10 cellular contexts compared by ENCODE assay signal in genomic region chr1:39269349-39269748, GRCh38.
A peak's percentile ranks its signal among the peaks of the same experiment; 100 is the strongest.
DNase-seq lines count a peak whose midpoint lies in the region; ATAC-seq, FAIRE-seq and TF ChIP-seq lines count a peak whose summit lies in the region.
"Had no signal": no experiment of that assay in that cellular context is flagged by ENCODE, and none has a peak within 500 bp of the region (broad histone marks: within the 10 kb centered on the region; RNA-seq: fewer than 3 reads in every experiment).

No MANE protein-coding gene starts in this region.

- CTCF ChIA-PET in activated CD4-positive, alpha-beta memory T cell treated with anti-CD3 and anti-CD28 coated beads, Interleukin-2, amount 10 ng/mL, durations not matched to agents 7 days and 5 days (lab: Charles Lee) = interaction anchor here (0.5 to 5.6 kb wide), 2 partner anchors 78 to 147 kb away, joined by 3 to 40 read pairs; no protein-coding TSS in a partner anchor

- H4K20me1 ChIP-seq in keratinocyte (ENCODE audit: control insufficient read depth, extremely low read depth, insufficient read depth, low read length) = no peaks in the 10 kb centered on the region

- H3K27ac ChIP-seq in keratinocyte (ENCODE audit: control insufficient read depth, insufficient read depth, low read length) (peak overlapping the region; percentile 82), tibial artery (peak overlapping the region; percentile 75 to 77)

- FAIRE-seq in keratinocyte (lab: Jason Lieb, UNC) = no peak

- DNase-seq in activated CD4-positive, alpha-beta T cell treated with anti-CD3 and anti-CD28 coated beads, Interleukin-2, amount 10 ng/mL, durations not matched to agents 24 days and 14 days = no peak
- DNase-seq in activated CD4-positive, alpha-beta T cell treated with anti-CD3 and anti-CD28 coated beads, Interleukin-2, amount 50 U/mL, for 48 hours = no peak
- no peak for DNase-seq in activated CD4-positive, alpha-beta memory T cell treated with anti-CD3 and anti-CD28 coated beads, Interleukin-2, amount 10 ng/mL, durations not matched to agents 7 days and 5 days
- DNase-seq in keratinocyte (ENCODE audit: low read depth, low spot score) (no peak), tibial artery (no peak), germinal center (ENCODE audit: low spot score) (no peak), GM20000 (ENCODE audit: low spot score) (no peak)
- DNase-seq: CD8-positive, alpha-beta T cell had no signal

- TF ChIP-seq CTCF in keratinocyte (optimal IDR thresholded peaks at IDR 0.05 in 1 of 3, IDR thresholded peaks at IDR 0.05 in 1 of 3, conservative IDR thresholded peaks at IDR 0.05 in 1 of 3; ENCODE audit: extremely low read depth in 1 of 3, insufficient read depth in 2 of 3, low read length in 3 of 3) (no peak), tibial artery (IDR thresholded peaks at IDR 0.05) (no peak), GM20000 (IDR thresholded peaks at IDR 0.05; ENCODE audit: extremely low read depth, missing control alignments) (no peak)

- H3K9me1 ChIP-seq in keratinocyte (ENCODE audit: control insufficient read depth, extremely low read depth, insufficient read depth, low read length) = peaks cover 5% of the 10 kb centered on the region

- peaks cover 52% of the 10 kb centered on the region for H3K4me1 Mint-ChIP-seq in activated CD4-positive, alpha-beta T cell treated with anti-CD3 and anti-CD28 coated beads, Interleukin-2, amount 10 ng/mL, durations not matched to agents 24 days and 14 days
- H3K4me1 Mint-ChIP-seq in activated CD4-positive, alpha-beta memory T cell treated with anti-CD3 and anti-CD28 coated beads, Interleukin-2, amount 10 ng/mL, durations not matched to agents 7 days and 5 days = peaks cover 72% of the 10 kb centered on the region

- H3K9me3 ChIP-seq in keratinocyte (ENCODE audit: control insufficient read depth, low read depth, low read length) (no peaks in the 10 kb centered on the region), tibial artery (no peaks in the 10 kb centered on the region)

- H3K27me3 ChIP-seq in keratinocyte (ENCODE audit: control insufficient read depth, extremely low read depth, insufficient read depth, low read length) (no peaks in the 10 kb centered on the region), tibial artery (no peaks in the 10 kb centered on the region)

- ATAC-seq in SK-N-SH treated with all-trans-retinoic acid at 6 μM for 48 hours = no peak
- ATAC-seq: CD8-positive, alpha-beta T cell had no signal

- H3K79me2 ChIP-seq in keratinocyte (ENCODE audit: control insufficient read depth, insufficient read depth, low read length) = peaks cover 88% of the 10 kb centered on the region

- POLR2A ChIA-PET in activated CD4-positive, alpha-beta memory T cell treated with anti-CD3 and anti-CD28 coated beads, Interleukin-2, amount 10 ng/mL, durations not matched to agents 7 days and 5 days (lab: Charles Lee) = interaction anchor here (0.9 to 1.1 kb wide), 2 partner anchors 64 to 84 kb away, joined by 3 to 6 read pairs; partner anchors contain the start of gene MACF1

- H3K36me3 Mint-ChIP-seq in activated CD4-positive, alpha-beta T cell treated with anti-CD3 and anti-CD28 coated beads, Interleukin-2, amount 10 ng/mL, durations not matched to agents 24 days and 14 days (ENCODE audit: low read depth) = peaks cover 16% of the 10 kb centered on the region
- peaks cover 31% of the 10 kb centered on the region for H3K36me3 Mint-ChIP-seq in activated CD4-positive, alpha-beta memory T cell treated with anti-CD3 and anti-CD28 coated beads, Interleukin-2, amount 10 ng/mL, durations not matched to agents 7 days and 5 days (ENCODE audit: low read depth)
- H3K36me3 Mint-ChIP-seq: activated naive CD8-positive, alpha-beta T cell had no signal

- H3K4me3 ChIP-seq in keratinocyte (ENCODE audit: control insufficient read depth in 2 of 3, extremely low read depth in 1 of 3, insufficient read depth in 2 of 3, low read depth in 1 of 3, low read length in 3 of 3) = no peak overlapping the region
- peak overlapping the region; percentile 44 to 53 for H3K4me3 ChIP-seq in tibial artery

- intact Hi-C loops in activated CD4-positive, alpha-beta T cell treated with anti-CD3 and anti-CD28 coated beads, Interleukin-2, amount 10 ng/mL, durations not matched to agents 24 days and 14 days (cut with micrococcal nuclease) = no loop called here
- intact Hi-C loops in tibial artery (cut with DNase I; ENCODE audit: low total_unique reads) = loop anchor here (10.0 kb wide), 1 partner anchor 145 kb away; no protein-coding TSS in a partner anchor

- no peak overlapping the region for H2AFZ ChIP-seq in keratinocyte (ENCODE audit: control insufficient read depth, low read length)

- H3K27ac Mint-ChIP-seq in activated CD4-positive, alpha-beta T cell treated with anti-CD3 and anti-CD28 coated beads, Interleukin-2, amount 10 ng/mL, durations not matched to agents 24 days and 14 days = peak overlapping the region; percentile 87
- peak overlapping the region; percentile 6 for H3K27ac Mint-ChIP-seq in activated CD4-positive, alpha-beta memory T cell treated with anti-CD3 and anti-CD28 coated beads, Interleukin-2, amount 10 ng/mL, durations not matched to agents 7 days and 5 days

- H3K4me2 ChIP-seq in keratinocyte (ENCODE audit: control insufficient read depth, extremely low read depth, insufficient read depth, low read depth, low read length) = peak overlapping the region; percentile 95

- H3K4me3 Mint-ChIP-seq in activated CD4-positive, alpha-beta T cell treated with anti-CD3 and anti-CD28 coated beads, Interleukin-2, amount 10 ng/mL, durations not matched to agents 24 days and 14 days = no peak overlapping the region
- H3K4me3 Mint-ChIP-seq in activated CD4-positive, alpha-beta memory T cell treated with anti-CD3 and anti-CD28 coated beads, Interleukin-2, amount 10 ng/mL, durations not matched to agents 7 days and 5 days = no peak overlapping the region
- H3K4me3 Mint-ChIP-seq: activated naive CD8-positive, alpha-beta T cell; CD8-positive, alpha-beta T cell had no signal

- peak overlapping the region; percentile 75 for H3K9ac ChIP-seq in keratinocyte (ENCODE audit: control insufficient read depth, extremely low read depth, insufficient read depth, low read length)

- dilution Hi-C loops in keratinocyte (cut with MboI; ENCODE audit: extremely low pct_ligation_motif_present, low sequenced_read_pairs) = no loop called here

- H3K27me3 Mint-ChIP-seq in activated CD4-positive, alpha-beta T cell treated with anti-CD3 and anti-CD28 coated beads, Interleukin-2, amount 10 ng/mL, durations not matched to agents 24 days and 14 days = no peaks in the 10 kb centered on the region
- H3K27me3 Mint-ChIP-seq in activated CD4-positive, alpha-beta memory T cell treated with anti-CD3 and anti-CD28 coated beads, Interleukin-2, amount 10 ng/mL, durations not matched to agents 7 days and 5 days = no peaks in the 10 kb centered on the region
- H3K27me3 Mint-ChIP-seq: activated naive CD8-positive, alpha-beta T cell had no signal

- H3K36me3 ChIP-seq in keratinocyte (ENCODE audit: control insufficient read depth in 2 of 2, extremely low read depth in 1 of 2, insufficient read depth in 2 of 2, low read length in 2 of 2) (peaks cover 8 to 13% of the 10 kb centered on the region in 2 experiments), tibial artery (no peaks in the 10 kb centered on the region)

- peaks cover 40% of the 10 kb centered on the region for H3K4me1 ChIP-seq in keratinocyte (ENCODE audit: control insufficient read depth, extremely low read depth, insufficient read depth, low read length)
- H3K4me1 ChIP-seq in tibial artery = peaks cover 0 to 82% (median 51%) of the 10 kb centered on the region in 4 donors

- no peaks in the 10 kb centered on the region for H3K9me3 Mint-ChIP-seq in activated CD4-positive, alpha-beta T cell treated with anti-CD3 and anti-CD28 coated beads, Interleukin-2, amount 10 ng/mL, durations not matched to agents 24 days and 14 days
- H3K9me3 Mint-ChIP-seq in activated CD4-positive, alpha-beta memory T cell treated with anti-CD3 and anti-CD28 coated beads, Interleukin-2, amount 10 ng/mL, durations not matched to agents 7 days and 5 days = no peaks in the 10 kb centered on the region
- H3K9me3 Mint-ChIP-seq: CD8-positive, alpha-beta T cell had no signal

TF ChIP-seq in SK-N-SH treated with all-trans-retinoic acid at 6 μM for 48 hours, 23 proteins besides CTCF, POLR2A, EP300 and RAD21:
- TF ChIP-seq, protein P1, sequence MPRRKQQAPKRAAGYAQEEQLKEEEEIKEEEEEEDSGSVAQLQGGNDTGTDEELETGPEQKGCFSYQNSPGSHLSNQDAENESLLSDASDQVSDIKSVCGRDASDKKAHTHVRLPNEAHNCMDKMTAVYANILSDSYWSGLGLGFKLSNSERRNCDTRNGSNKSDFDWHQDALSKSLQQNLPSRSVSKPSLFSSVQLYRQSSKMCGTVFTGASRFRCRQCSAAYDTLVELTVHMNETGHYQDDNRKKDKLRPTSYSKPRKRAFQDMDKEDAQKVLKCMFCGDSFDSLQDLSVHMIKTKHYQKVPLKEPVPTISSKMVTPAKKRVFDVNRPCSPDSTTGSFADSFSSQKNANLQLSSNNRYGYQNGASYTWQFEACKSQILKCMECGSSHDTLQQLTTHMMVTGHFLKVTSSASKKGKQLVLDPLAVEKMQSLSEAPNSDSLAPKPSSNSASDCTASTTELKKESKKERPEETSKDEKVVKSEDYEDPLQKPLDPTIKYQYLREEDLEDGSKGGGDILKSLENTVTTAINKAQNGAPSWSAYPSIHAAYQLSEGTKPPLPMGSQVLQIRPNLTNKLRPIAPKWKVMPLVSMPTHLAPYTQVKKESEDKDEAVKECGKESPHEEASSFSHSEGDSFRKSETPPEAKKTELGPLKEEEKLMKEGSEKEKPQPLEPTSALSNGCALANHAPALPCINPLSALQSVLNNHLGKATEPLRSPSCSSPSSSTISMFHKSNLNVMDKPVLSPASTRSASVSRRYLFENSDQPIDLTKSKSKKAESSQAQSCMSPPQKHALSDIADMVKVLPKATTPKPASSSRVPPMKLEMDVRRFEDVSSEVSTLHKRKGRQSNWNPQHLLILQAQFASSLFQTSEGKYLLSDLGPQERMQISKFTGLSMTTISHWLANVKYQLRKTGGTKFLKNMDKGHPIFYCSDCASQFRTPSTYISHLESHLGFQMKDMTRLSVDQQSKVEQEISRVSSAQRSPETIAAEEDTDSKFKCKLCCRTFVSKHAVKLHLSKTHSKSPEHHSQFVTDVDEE (CRISPR knock-in tag; IDR thresholded peaks at IDR 0.05) = no peak
- TF ChIP-seq BACH2 (CRISPR knock-in tag; IDR thresholded peaks at IDR 0.05; ENCODE audit: borderline replicate concordance) = no peak
- TF ChIP-seq ISL1 (CRISPR knock-in tag; IDR thresholded peaks at IDR 0.05) = no peak
- no peak for TF ChIP-seq ZFP3 (CRISPR knock-in tag; IDR thresholded peaks at IDR 0.05)

Comparison
In these comparisons a context has a peak if more than half of its experiments do, and no peak if none do; other contexts are left out.
1. H3K4me3 ChIP-seq: peak in tibial artery (2 of 2); none in keratinocyte (0 of 3).